8 cellular contexts compared by ENCODE assay signal in genomic region chr6:166381381-166381732, GRCh38. TPM values are rescaled to one million over a fixed set of nuclear protein-coding genes. Genes with fewer than 3 reads are reported as not detected.
DNase-seq lines count a peak whose midpoint lies in the region; ATAC-seq and TF ChIP-seq lines count a peak whose summit lies in the region.

No MANE protein-coding gene starts in this region.

- H3K4me3 ChIP-seq in right lobe of liver (peak overlapping the region; percentile 78 to 92 (median 91)), upper lobe of left lung (peak overlapping the region in 3 of 4 donors; percentile 91 to 96 (median 91))

- H3K4me1 ChIP-seq in right lobe of liver (peaks cover 0 to 57% (median 24%) of the 10 kb centered on the region in 4 donors), upper lobe of left lung (peaks cover 10 to 32% (median 17%) of the 10 kb centered on the region in 4 donors)

- H3K36me3 ChIP-seq in right lobe of liver: no peaks in the 10 kb centered on the region
- H3K36me3 ChIP-seq in upper lobe of left lung: no peaks in the 10 kb centered on the region

- ATAC-seq in activated naive CD8-positive, alpha-beta T cell treated with anti-CD3 and anti-CD28 coated beads, Interleukin-2, amount 10 ng/mL, durations not matched to agents 7 days and 5 days (ENCODE audit: low read depth): no peak
- ATAC-seq in right lobe of liver (no peak), upper lobe of left lung (ENCODE audit: low FRiP score in 2 of 2) (no peak)

- TF ChIP-seq EP300 in upper lobe of left lung (IDR thresholded peaks at IDR 0.05): no peak

- WGBS in right lobe of liver (ENCODE audit: insufficient coverage, low coverage, low lambda C conversion rate, missing lambda C conversion rate): 8% methylated on average over 6 of the region's 6 CpGs
- WGBS in upper lobe of left lung, 2 donors: 29 to 35% methylated on average over 6 of the region's 6 CpGs

- CTCF ChIA-PET in activated naive CD4-positive, alpha-beta T cell treated with anti-CD3 and anti-CD28 coated beads, Interleukin-2, amount 10 ng/mL, durations not matched to agents 7 days and 5 days (lab: Charles Lee): interaction anchor here (0.6 to 5.0 kb wide), 27 partner anchors 8 to 125 kb away, joined by 3 to 34 read pairs (median 4); partner anchors contain the start of genes PRR18 and SFT2D1

- intact Hi-C loops in right lobe of liver (cut with DNase I): no loop called here

- H3K36me3 Mint-ChIP-seq in activated naive CD4-positive, alpha-beta T cell treated with anti-CD3 and anti-CD28 coated beads, Interleukin-2, amount 10 ng/mL, durations not matched to agents 7 days and 5 days: no peaks in the 10 kb centered on the region
- H3K36me3 Mint-ChIP-seq in activated naive CD8-positive, alpha-beta T cell treated with anti-CD3 and anti-CD28 coated beads, Interleukin-2, amount 10 ng/mL, durations not matched to agents 7 days and 5 days: no peaks in the 10 kb centered on the region

- H3K27ac ChIP-seq in right lobe of liver (peak overlapping the region; percentile 89 to 98 (median 92)), upper lobe of left lung (peak overlapping the region; percentile 27 to 94 (median 92))

- no peaks in the 10 kb centered on the region for H3K9me3 Mint-ChIP-seq in activated naive CD4-positive, alpha-beta T cell treated with anti-CD3 and anti-CD28 coated beads, Interleukin-2, amount 10 ng/mL, durations not matched to agents 7 days and 5 days
- H3K9me3 Mint-ChIP-seq in activated naive CD8-positive, alpha-beta T cell treated with anti-CD3 and anti-CD28 coated beads, Interleukin-2, amount 10 ng/mL, durations not matched to agents 7 days and 5 days: no peaks in the 10 kb centered on the region

- peak overlapping the region; percentile 90 for H3K27ac Mint-ChIP-seq in activated naive CD4-positive, alpha-beta T cell treated with anti-CD3 and anti-CD28 coated beads, Interleukin-2, amount 10 ng/mL, durations not matched to agents 7 days and 5 days
- H3K27ac Mint-ChIP-seq in activated naive CD8-positive, alpha-beta T cell treated with anti-CD3 and anti-CD28 coated beads, Interleukin-2, amount 10 ng/mL, durations not matched to agents 7 days and 5 days: peak overlapping the region; percentile 74

- no peak for DNase-seq in activated naive CD4-positive, alpha-beta T cell treated with anti-CD3 and anti-CD28 coated beads, Interleukin-2, amount 10 ng/mL, durations not matched to agents 7 days and 5 days
- DNase-seq in activated naive CD4-positive, alpha-beta T cell treated with Interleukin-2 at 50 U/mL for 16 hours: no peak
- DNase-seq in activated naive CD8-positive, alpha-beta T cell treated with anti-CD3 and anti-CD28 coated beads, Interleukin-2, amount 10 ng/mL, durations not matched to agents 7 days and 5 days: no peak
- no peak for DNase-seq in right lobe of liver
- DNase-seq in upper lobe of left lung: no peak
- DNase-seq in cerebellar cortex (ENCODE audit: low spot score): no peak
- DNase-seq in stimulated activated CD4-positive, alpha-beta T cell treated with anti-CD3 and anti-CD28 coated beads, Interleukin-2, amount 100 ng/mL, for 24 hours: no peak
- DNase-seq in glomerular visceral epithelial cell (ENCODE audit: extremely low spot score): no peak

- POLR2A ChIA-PET in activated naive CD8-positive, alpha-beta T cell treated with anti-CD3 and anti-CD28 coated beads, Interleukin-2, amount 10 ng/mL, durations not matched to agents 7 days and 5 days (lab: Charles Lee): interaction anchor here (0.6 to 1.6 kb wide), 5 partner anchors 38 to 102 kb away, joined by 3 to 7 read pairs (median 3); partner anchors contain the start of gene PRR18

- no peaks in the 10 kb centered on the region for H3K9me3 ChIP-seq in right lobe of liver
- no peaks in the 10 kb centered on the region for H3K9me3 ChIP-seq in upper lobe of left lung

- H3K27me3 ChIP-seq in right lobe of liver: no peaks in the 10 kb centered on the region
- no peaks in the 10 kb centered on the region for H3K27me3 ChIP-seq in upper lobe of left lung

- peaks cover 24% of the 10 kb centered on the region for H3K4me1 Mint-ChIP-seq in activated naive CD4-positive, alpha-beta T cell treated with anti-CD3 and anti-CD28 coated beads, Interleukin-2, amount 10 ng/mL, durations not matched to agents 7 days and 5 days
- peaks cover 8% of the 10 kb centered on the region for H3K4me1 Mint-ChIP-seq in activated naive CD8-positive, alpha-beta T cell treated with anti-CD3 and anti-CD28 coated beads, Interleukin-2, amount 10 ng/mL, durations not matched to agents 7 days and 5 days

- peak overlapping the region; percentile 91 for H3K4me3 Mint-ChIP-seq in activated naive CD4-positive, alpha-beta T cell treated with anti-CD3 and anti-CD28 coated beads, Interleukin-2, amount 10 ng/mL, durations not matched to agents 7 days and 5 days
- H3K4me3 Mint-ChIP-seq in activated naive CD8-positive, alpha-beta T cell treated with anti-CD3 and anti-CD28 coated beads, Interleukin-2, amount 10 ng/mL, durations not matched to agents 7 days and 5 days: peak overlapping the region; percentile 88

- TF ChIP-seq CTCF in right lobe of liver (IDR thresholded peaks at IDR 0.05) (no peak), upper lobe of left lung (IDR thresholded peaks at IDR 0.05) (no peak)

- no peaks in the 10 kb centered on the region for H3K27me3 Mint-ChIP-seq in activated naive CD4-positive, alpha-beta T cell treated with anti-CD3 and anti-CD28 coated beads, Interleukin-2, amount 10 ng/mL, durations not matched to agents 7 days and 5 days
- H3K27me3 Mint-ChIP-seq in activated naive CD8-positive, alpha-beta T cell treated with anti-CD3 and anti-CD28 coated beads, Interleukin-2, amount 10 ng/mL, durations not matched to agents 7 days and 5 days: peaks cover 4% of the 10 kb centered on the region

- TF ChIP-seq POLR2A in right lobe of liver (IDR thresholded peaks at IDR 0.05) (no peak), upper lobe of left lung (IDR thresholded peaks at IDR 0.05) (no peak)

RNA-seq across cellular contexts. Expression of gene MPC1, which starts 1.4 kb away (rescaled TPM):
- 10 to 100 TPM; 28.7 to 29.6 TPM for total RNA-seq in activated naive CD8-positive, alpha-beta T cell treated with anti-CD3 and anti-CD28 coated beads, Interleukin-2, amount 10 ng/mL, durations not matched to agents 7 days and 5 days
- total RNA-seq in right lobe of liver (100 to 1,000 TPM; 102 to 298 (median 180) TPM), upper lobe of left lung (10 to 100 TPM; 17.8 to 74.2 (median 50.7) TPM)

RNA-seq across cellular contexts. Expression of gene SFT2D1, which starts 39.0 kb away (rescaled TPM):
- total RNA-seq in activated naive CD8-positive, alpha-beta T cell treated with anti-CD3 and anti-CD28 coated beads, Interleukin-2, amount 10 ng/mL, durations not matched to agents 7 days and 5 days: 10 to 100 TPM; 37.0 to 37.2 TPM
- total RNA-seq in right lobe of liver (10 to 100 TPM in 5 of 6 experiments, 1 to 10 TPM in 1; 6.7 to 14.0 (median 12.8) TPM), upper lobe of left lung (10 to 100 TPM in 5 of 6 donors, 1 to 10 TPM in 1; 8.4 to 56.5 (median 44.9) TPM)
